In genomic region chr2:141698500-141698899, GRCh38 we compare ENCODE assay signal across 29 cellular contexts.
"Had no signal": no experiment of that assay in that cellular context is flagged by ENCODE, and none has a peak within 500 bp of the region (broad histone marks: within the 10 kb centered on the region; RNA-seq: fewer than 3 reads in every experiment).

No MANE protein-coding gene starts in this region.

- FAIRE-seq: colon, endometrium, endothelial cell of umbilical vein, frontal cortex had no signal

- ATAC-seq: effector memory CD8-positive, alpha-beta T cell; esophagus mucosa; foreskin keratinocyte; gastroesophageal sphincter; heart left ventricle; heart right ventricle had no signal

- H3K4me3 Mint-ChIP-seq: dendritic cell treated with granulocyte-macrophage colony-stimulating factor and Interleukin-4, amounts not matched to agents 40 ng/mL and 50 ng/mL, for 4 days; effector memory CD8-positive, alpha-beta T cell; endodermal cell had no signal

- H3K27ac Mint-ChIP-seq: dendritic cell treated with granulocyte-macrophage colony-stimulating factor and Interleukin-4, amounts not matched to agents 40 ng/mL and 50 ng/mL, for 4 days; effector memory CD8-positive, alpha-beta T cell; endodermal cell had no signal

- DNase-seq: colonic mucosa; cortex of kidney; dermis blood vessel endothelial cell; dorsolateral prefrontal cortex; effector CD4-positive, alpha-beta T cell; effector CD8-positive, alpha-beta T cell; effector memory CD4-positive, alpha-beta T cell; effector memory CD8-positive, alpha-beta T cell; endodermal cell; erythroblast; esophagus squamous epithelium; foreskin fibroblast; foreskin keratinocyte; foreskin melanocyte; gastrocnemius medialis; glutamatergic neuron; head of caudate nucleus; heart left ventricle; heart right ventricle had no signal

- H3K27ac ChIP-seq: colonic mucosa, coronary artery, dorsolateral prefrontal cortex, epithelial cell of prostate, esophagus muscularis mucosa, esophagus squamous epithelium, foreskin keratinocyte, gastrocnemius medialis, gastroesophageal sphincter, heart left ventricle, heart right ventricle had no signal

- H3K27me3 ChIP-seq: colonic mucosa, dorsolateral prefrontal cortex, esophagus muscularis mucosa, esophagus squamous epithelium, foreskin keratinocyte, gastrocnemius medialis, gastroesophageal sphincter had no signal

- H3K27me3 Mint-ChIP-seq: dendritic cell treated with granulocyte-macrophage colony-stimulating factor and Interleukin-4, amounts not matched to agents 40 ng/mL and 50 ng/mL, for 4 days; effector memory CD8-positive, alpha-beta T cell had no signal

- H3K4me3 ChIP-seq: colonic mucosa, coronary artery, dorsolateral prefrontal cortex, esophagus muscularis mucosa, esophagus squamous epithelium, gastrocnemius medialis, gastroesophageal sphincter, heart left ventricle, heart right ventricle had no signal

- H3K9me3 ChIP-seq: colonic mucosa, esophagus muscularis mucosa, esophagus squamous epithelium, gastrocnemius medialis, gastroesophageal sphincter, heart left ventricle, heart right ventricle had no signal

- H3K4me1 ChIP-seq: colonic mucosa, esophagus muscularis mucosa, esophagus squamous epithelium, foreskin keratinocyte, gastrocnemius medialis, heart left ventricle, heart right ventricle had no signal

- H3K36me3 ChIP-seq: colonic mucosa, esophagus muscularis mucosa, esophagus squamous epithelium, gastrocnemius medialis, gastroesophageal sphincter, heart left ventricle, heart right ventricle had no signal
